ENCODE assay signal across 26 cellular contexts in genomic region chr9:121732886-121733285, GRCh38.
A peak's percentile ranks its signal among the peaks of the same experiment; 100 is the strongest.
DNase-seq lines count a peak whose midpoint lies in the region; TF ChIP-seq lines count a peak whose summit lies in the region.
"Had no signal": no experiment of that assay in that cellular context is flagged by ENCODE, and none has a peak within 500 bp of the region (broad histone marks: within the 10 kb centered on the region; RNA-seq: fewer than 3 reads in every experiment).

No MANE protein-coding gene starts in this region.

- H3K9me3 ChIP-seq in OCI-LY1 (ENCODE audit: low read length) (no peaks in the 10 kb centered on the region), mesenchymal stem cell (ENCODE audit: control insufficient read depth, low read length) (no peaks in the 10 kb centered on the region), tibial nerve (no peaks in the 10 kb centered on the region)
- H3K9me3 ChIP-seq: prostate gland, thyroid gland had no signal

- H3K9ac ChIP-seq in OCI-LY1 (ENCODE audit: low read length) (no peak overlapping the region; the same call in 1 of the 2 replicates), mesenchymal stem cell (ENCODE audit: low read length) (no peak overlapping the region)
- H3K9ac ChIP-seq: neural progenitor cell had no signal

- H3F3A ChIP-seq in OCI-LY1 (ENCODE audit: insufficient read depth, low read length), result no peaks in the 10 kb centered on the region

- peak; percentile 13 for DNase-seq in NK-92 treated with Interleukin-12 subunit alpha and Interleukin-12 subunit beta, amount 100 ng/mL, for 24 hours (lab: John Stamatoyannopoulos, UW)
- DNase-seq in NK-92 (lab: John Stamatoyannopoulos, UW; ENCODE audit: unreplicated experiment), result no peak
- no peak for DNase-seq in mesenchymal stem cell
- DNase-seq in tibial nerve (ENCODE audit: low spot score in 2 of 2), result no peak
- DNase-seq in stimulated activated CD4-positive, alpha-beta T cell treated with anti-CD3 and anti-CD28 coated beads, Interleukin-4, amount 100 ng/mL, for 4 hours, result no peak
- DNase-seq in HUDEP-2 (lab: John Stamatoyannopoulos, UW; ENCODE audit: unreplicated experiment in 76 of 76), result no peak
- DNase-seq in posterior cingulate gyrus, result no peak
- DNase-seq: activated CD4-positive, alpha-beta T cell treated with anti-CD3 and anti-CD28 coated beads, Interleukin-2, amount 10 ng/mL, durations not matched to agents 24 days and 14 days; activated CD8-positive, alpha-beta memory T cell treated with anti-CD3 and anti-CD28 coated beads, Interleukin-2, amount 50 U/mL, for 4 hours; activated naive CD8-positive, alpha-beta T cell treated with anti-CD3 and anti-CD28 coated beads for 36 hours; brain microvascular endothelial cell; Calu3; glutamatergic neuron; GOT3; left cardiac atrium; NCI-H1417 treated with DMSO at 0.1 percent for 48 hours; NCI-H2107; NCI-H446 treated with DMSO at 0.1 percent for 48 hours; stimulated activated CD4-positive, alpha-beta T cell treated with anti-CD3 and anti-CD28 coated beads, Interleukin-2, amount 100 ng/mL, for 24 hours; stimulated activated naive B cell treated with anti-CD40 and anti-IgM and Interleukin-4, amounts not matched to agents 10 μg/mL and 1 μg/mL and 100 μg/mL, for 72 hours; thyroid gland had no signal

- H3K4me1 ChIP-seq in OCI-LY1 (ENCODE audit: insufficient read depth, low read length, severe bottlenecking), result peaks cover 78% of the 10 kb centered on the region
- peaks cover 37% of the 10 kb centered on the region for H3K4me1 ChIP-seq in mesenchymal stem cell (ENCODE audit: control insufficient read depth, insufficient read depth, low read depth, low read length)
- peaks cover 0 to 87% (median 58%) of the 10 kb centered on the region in 4 donors for H3K4me1 ChIP-seq in tibial nerve

- no peak overlapping the region for H4K91ac ChIP-seq in mesenchymal stem cell (ENCODE audit: low read length)

- H2AFZ ChIP-seq in OCI-LY1 (ENCODE audit: low read length) (no peak overlapping the region), mesenchymal stem cell (ENCODE audit: low read depth, low read length) (no peak overlapping the region)
- H2AFZ ChIP-seq: neural progenitor cell had no signal

- H3K14ac ChIP-seq in mesenchymal stem cell (ENCODE audit: low read length in 2 of 2), result no peak overlapping the region

- H3K79me1 ChIP-seq in mesenchymal stem cell (replicated peaks; ENCODE audit: low read length, poor library complexity, severe bottlenecking), result peaks cover 59% of the 10 kb centered on the region

- H3K27me3 ChIP-seq in OCI-LY1 (ENCODE audit: insufficient read depth, low read length), result no peaks in the 10 kb centered on the region
- H3K27me3 ChIP-seq in mesenchymal stem cell (ENCODE audit: control insufficient read depth in 1 of 2, insufficient read depth in 1 of 2, low read length in 2 of 2), result no peaks in the 10 kb centered on the region
- H3K27me3 ChIP-seq in tibial nerve, result no peaks in the 10 kb centered on the region
- H3K27me3 ChIP-seq: brain microvascular endothelial cell, thyroid gland had no signal

- H3K18ac ChIP-seq in mesenchymal stem cell (ENCODE audit: low read depth in 1 of 2, low read length in 2 of 2), result no peak overlapping the region

- H2BK12ac ChIP-seq in mesenchymal stem cell (ENCODE audit: low read length in 2 of 2), result no peak overlapping the region

- no peak for TF ChIP-seq EP300 in tibial nerve (IDR thresholded peaks at IDR 0.05)

- H2BK5ac ChIP-seq in mesenchymal stem cell (ENCODE audit: low read depth, low read length, poor library complexity, severe bottlenecking), result no peak overlapping the region

- H3K4me2 ChIP-seq in OCI-LY1 (ENCODE audit: low read length) (no peak overlapping the region; the same call in 1 of the 2 replicates), mesenchymal stem cell (ENCODE audit: low read length, poor library complexity, severe bottlenecking) (no peak overlapping the region)
- H3K4me2 ChIP-seq: neural progenitor cell had no signal

- H3K27ac ChIP-seq in OCI-LY1 (ENCODE audit: low read depth, low read length, poor library complexity, severe bottlenecking) (peak overlapping the region; percentile 70), mesenchymal stem cell (ENCODE audit: low read length, poor library complexity, severe bottlenecking) (no peak overlapping the region), tibial nerve (peak overlapping the region in 3 of 4 donors; percentile 35 to 79 (median 68))
- H3K27ac ChIP-seq: brain microvascular endothelial cell, neural progenitor cell, prostate gland, thyroid gland, VCaP had no signal

- no peaks in the 10 kb centered on the region for H3K79me2 ChIP-seq in OCI-LY1 (ENCODE audit: insufficient read depth, low read length)

- no peaks in the 10 kb centered on the region for H3K36me3 ChIP-seq in OCI-LY1 (ENCODE audit: insufficient read depth, low read length)
- peaks cover 0 to 6% of the 10 kb centered on the region in 2 experiments for H3K36me3 ChIP-seq in mesenchymal stem cell (ENCODE audit: control insufficient read depth in 1 of 2, insufficient read depth in 2 of 2, low read depth in 1 of 2, low read length in 2 of 2)
- no peaks in the 10 kb centered on the region for H3K36me3 ChIP-seq in tibial nerve
- H3K36me3 ChIP-seq: brain microvascular endothelial cell, neural progenitor cell, prostate gland, thyroid gland had no signal

- no peak for TF ChIP-seq POLR2A in tibial nerve (IDR thresholded peaks at IDR 0.05)

- H2AK5ac ChIP-seq in mesenchymal stem cell (ENCODE audit: low read length, severe bottlenecking), result no peak overlapping the region

- H3K4me3 ChIP-seq in OCI-LY1 (ENCODE audit: low read depth, low read length, poor library complexity, severe bottlenecking) (no peak overlapping the region), mesenchymal stem cell (ENCODE audit: insufficient read depth in 1 of 2, low read depth in 1 of 2, low read length in 2 of 2) (no peak overlapping the region), tibial nerve (no peak overlapping the region)
- H3K4me3 ChIP-seq: neural progenitor cell, prostate gland, skin epidermis, thyroid gland had no signal

- intact Hi-C loops in posterior cingulate gyrus (cut with DNase I), result no loop called here

- 94% methylated on average over 3 of the region's 4 CpGs for WGBS in mesenchymal stem cell
- 76 to 95% methylated on average over 4 of the region's 4 CpGs for WGBS in tibial nerve, 2 donors

- no peak overlapping the region for H3K4ac ChIP-seq in mesenchymal stem cell (ENCODE audit: low read depth in 1 of 2, low read length in 2 of 2)

- H3K23ac ChIP-seq in mesenchymal stem cell (ENCODE audit: low read length in 2 of 2), result no peak overlapping the region

- TF ChIP-seq CTCF in OCI-LY1 (IDR thresholded peaks at IDR 0.05; ENCODE audit: low read length), result no peak
- no peak for TF ChIP-seq CTCF in tibial nerve (IDR thresholded peaks at IDR 0.05)

- no peak overlapping the region for H4K8ac ChIP-seq in mesenchymal stem cell (ENCODE audit: low read length)

- no peaks in the 10 kb centered on the region for H4K20me1 ChIP-seq in OCI-LY1 (ENCODE audit: insufficient read depth, low read length)

- H3K9me2 ChIP-seq in OCI-LY1 (ENCODE audit: low read depth, low read length), result no peaks in the 10 kb centered on the region

- H2BK120ac ChIP-seq in mesenchymal stem cell (ENCODE audit: low read depth, low read length), result no peak overlapping the region

- peak overlapping the region; percentile 31 for H2BK15ac ChIP-seq in mesenchymal stem cell (ENCODE audit: low read depth, poor library complexity, severe bottlenecking)
